9 cellular contexts compared by ENCODE assay signal in genomic region chr11:5891216-5891800, GRCh38.
DNase-seq lines count a peak whose midpoint lies in the region; ATAC-seq, FAIRE-seq and TF ChIP-seq lines count a peak whose summit lies in the region.
"Had no signal": no experiment of that assay in that cellular context is flagged by ENCODE, and none has a peak within 500 bp of the region (broad histone marks: within the 10 kb centered on the region; RNA-seq: fewer than 3 reads in every experiment).

No MANE protein-coding gene starts in this region.

- TF ChIP-seq CTCF in GM10266 (IDR thresholded peaks at IDR 0.05; ENCODE audit: control insufficient read depth, insufficient read depth, low read depth, missing control alignments) (peak; percentile 15), fibroblast of mammary gland (conservative IDR thresholded peaks at IDR 0.05; ENCODE audit: control insufficient read depth, insufficient read depth, low read depth, low read length) (peak; percentile 29)

- DNase-seq in GM10266 (ENCODE audit: extremely low spot score) (peak; percentile 7), OCI-M1 (lab: John Stamatoyannopoulos, UW) (peak; percentile 60), fibroblast of mammary gland (ENCODE audit: low read depth) (peak; percentile 15), cerebellar nuclear complex (lab: John Stamatoyannopoulos, UW) (no peak)
- DNase-seq in stimulated activated CD8-positive, alpha-beta memory T cell treated with anti-CD3 and anti-CD28 coated beads, Interleukin-4, amount 100 ng/mL, for 48 hours = no peak
- DNase-seq: T-helper 9 cell had no signal

- no peak overlapping the region for H3K4me3 ChIP-seq in fibroblast of mammary gland (ENCODE audit: control insufficient read depth, low read depth, low read length)

- FAIRE-seq in A204.1 (lab: Jason Lieb, UNC) = peak; percentile 94

- no peak for ATAC-seq in GM21737 (IDR thresholded peaks at IDR 0.05; ENCODE audit: unreplicated experiment)
- no peak for ATAC-seq in HG03025 (IDR thresholded peaks at IDR 0.05; ENCODE audit: low FRiP score, unreplicated experiment)

Comparison
In these comparisons a context has a peak if more than half of its experiments do, and no peak if none do; other contexts are left out.
1. DNase-seq: peak in GM10266 (single experiment), OCI-M1 (single experiment) and fibroblast of mammary gland (single experiment); none in stimulated activated CD8-positive, alpha-beta memory T cell treated with anti-CD3 and anti-CD28 coated beads, Interleukin-4, amount 100 ng/mL, for 48 hours (single experiment) and cerebellar nuclear complex (0 of 2).